23 cellular contexts compared by ENCODE assay signal in the genomic region with DNA sequence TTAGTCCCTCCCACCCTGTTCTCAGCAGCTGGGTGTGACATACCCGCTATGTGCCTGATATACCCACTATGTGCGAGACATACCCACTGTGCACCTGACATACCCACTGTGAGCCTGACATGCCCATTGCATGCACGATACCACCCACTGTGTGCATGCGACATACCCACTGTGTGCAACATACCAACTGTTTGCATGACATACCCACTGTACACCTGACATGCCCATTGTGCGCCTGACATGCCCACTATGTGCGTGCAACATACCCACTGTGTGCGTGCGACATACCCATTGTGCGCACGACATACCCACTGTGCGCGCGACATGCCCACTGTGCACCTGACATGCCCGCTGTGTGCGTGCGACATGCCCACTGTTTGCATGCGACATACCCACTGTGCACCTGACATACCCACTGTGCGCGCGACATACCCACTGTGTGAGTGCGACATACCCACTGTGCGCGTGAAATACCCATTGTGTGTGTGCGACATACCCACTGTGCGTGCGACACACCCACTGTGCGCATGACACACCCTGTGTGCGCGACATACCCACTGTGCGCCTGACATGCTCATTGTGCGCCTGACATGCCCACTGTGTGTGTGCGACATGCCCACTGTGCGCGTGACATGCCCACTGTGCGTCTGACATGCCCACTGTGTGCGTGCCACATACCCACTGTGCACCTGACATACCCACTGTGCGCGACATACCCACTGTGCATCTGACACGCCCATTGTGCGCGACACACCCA. TPM values are rescaled to one million over a fixed set of nuclear protein-coding genes. Genes with fewer than 3 reads are reported as not detected.
DNase-seq lines count a peak whose midpoint lies in the region; TF ChIP-seq lines count a peak whose summit lies in the region.
"Had no signal": no experiment of that assay in that cellular context is flagged by ENCODE, and none has a peak within 500 bp of the region (broad histone marks: within the 10 kb centered on the region; RNA-seq: fewer than 3 reads in every experiment).

No MANE protein-coding gene starts in this region.

- peaks cover under 1% of the 10 kb centered on the region for H3K36me3 ChIP-seq in mammary epithelial cell (ENCODE audit: insufficient read depth, low read length)
- H3K36me3 ChIP-seq in esophagus squamous epithelium: peaks cover 0 to 9% (median 0%) of the 10 kb centered on the region in 3 donors
- H3K36me3 ChIP-seq: breast epithelium had no signal

- H4K20me1 ChIP-seq in mammary epithelial cell (ENCODE audit: insufficient read depth, low read length): no peaks in the 10 kb centered on the region

- no peak overlapping the region for H2AFZ ChIP-seq in mammary epithelial cell (ENCODE audit: low read depth, low read length)

- no peak overlapping the region for H3K4me2 ChIP-seq in mammary epithelial cell (ENCODE audit: insufficient read depth, low read depth, low read length)
- H3K4me2 ChIP-seq: BLaER1 treated with 17β-estradiol and CSF1 and Interleukin-3, amounts not matched to agents 10 nM and 100 nM had no signal

- dilution Hi-C loops in mammary epithelial cell (cut with HindIII; ENCODE audit: low sequenced_read_pairs): no loop called here

- H3K9me3 Mint-ChIP-seq in MCF 10A (ENCODE audit: unreplicated experiment) (no peaks in the 10 kb centered on the region), type B pancreatic cell (no peaks in the 10 kb centered on the region)
- H3K9me3 Mint-ChIP-seq: effector memory CD8-positive, alpha-beta T cell had no signal

- TF ChIP-seq POLR2A in esophagus squamous epithelium (IDR thresholded peaks at IDR 0.05): peak in 2 of 4 donors; percentile 11 to 25

- no peak for TF ChIP-seq CTCF in MCF 10A (IDR thresholded peaks at IDR 0.05; ENCODE audit: unreplicated experiment)
- no peak for TF ChIP-seq CTCF in mammary epithelial cell (conservative IDR thresholded peaks at IDR 0.05 in 1 of 2, IDR thresholded peaks at IDR 0.05 in 1 of 2; ENCODE audit: extremely low read depth in 1 of 2, insufficient read depth in 1 of 2, low read depth in 1 of 2, low read length in 2 of 2)
- TF ChIP-seq CTCF in esophagus squamous epithelium (IDR thresholded peaks at IDR 0.05): no peak
- no peak for TF ChIP-seq CTCF in type B pancreatic cell (conservative IDR thresholded peaks at IDR 0.05)

- H3K4me1 ChIP-seq in mammary epithelial cell (ENCODE audit: insufficient read depth, low read length): peaks cover 16% of the 10 kb centered on the region
- H3K4me1 ChIP-seq in esophagus squamous epithelium: peaks cover 30 to 62% (median 32%) of the 10 kb centered on the region in 3 donors

- H3K4me3 ChIP-seq in mammary epithelial cell (replicated peaks in 1 of 3; ENCODE audit: insufficient read depth in 1 of 3, low read depth in 2 of 3, low read length in 3 of 3) (no peak overlapping the region), esophagus squamous epithelium (no peak overlapping the region)
- H3K4me3 ChIP-seq: adrenal gland; BLaER1 treated with 17β-estradiol and CSF1 and Interleukin-3, amounts not matched to agents 10 nM and 100 nM; breast epithelium; gastroesophageal sphincter; mucosa of descending colon; upper lobe of right lung had no signal

- WGBS in mammary epithelial cell (ENCODE audit: low coverage, missing lambda C conversion rate): 95% methylated on average over 28 of the region's 41 CpGs
- 91 to 92% methylated on average over 35 to 41 of the region's 41 CpGs for WGBS in esophagus squamous epithelium, 2 donors

- no peaks in the 10 kb centered on the region for H3K9me3 ChIP-seq in mammary epithelial cell (replicated peaks; ENCODE audit: insufficient read depth, low read length)
- no peaks in the 10 kb centered on the region for H3K9me3 ChIP-seq in esophagus squamous epithelium
- H3K9me3 ChIP-seq: adrenal gland; BLaER1 treated with 17β-estradiol and CSF1 and Interleukin-3, amounts not matched to agents 10 nM and 100 nM; breast epithelium; gastroesophageal sphincter; mucosa of descending colon; upper lobe of right lung had no signal

- BruUV-seq in MCF 10A (replicated peaks; lab: Mats Ljungman, UMichigan) (no TSS peak), mammary epithelial cell (replicated peaks; lab: Mats Ljungman, UMichigan) (no TSS peak)

- no peak overlapping the region for H3K27ac ChIP-seq in mammary epithelial cell (ENCODE audit: insufficient read depth, low read depth, low read length)
- H3K27ac ChIP-seq in esophagus squamous epithelium: peak overlapping the region in 3 of 4 donors; percentile 14 to 99 (median 84)
- H3K27ac ChIP-seq: adrenal gland; BLaER1 treated with 17β-estradiol and CSF1 and Interleukin-3, amounts not matched to agents 10 nM and 100 nM; breast epithelium; gastroesophageal sphincter; upper lobe of right lung; VCaP had no signal

- POLR2A ChIA-PET in MCF 10A (lab: Yijun Ruan, JAX): no interaction called here

- H3K27me3 Mint-ChIP-seq in MCF 10A (ENCODE audit: insufficient read depth, unreplicated experiment): no peaks in the 10 kb centered on the region
- H3K27me3 Mint-ChIP-seq in type B pancreatic cell: no peaks in the 10 kb centered on the region
- H3K27me3 Mint-ChIP-seq: effector memory CD8-positive, alpha-beta T cell had no signal

- no peak for DNase-seq in MCF 10A (ENCODE audit: unreplicated experiment)
- DNase-seq in mammary epithelial cell: no peak
- DNase-seq in RPMI8226: peak; percentile 25
- no peak for DNase-seq in esophagus squamous epithelium (lab: John Stamatoyannopoulos, UW)
- no peak for DNase-seq in type B pancreatic cell (ENCODE audit: extremely low spot score, unreplicated experiment)
- DNase-seq in iPS-NIHi7 (ENCODE audit: extremely low spot score): no peak
- no peak for DNase-seq in NCI-H2107 (lab: John Stamatoyannopoulos, UW)
- DNase-seq in NCI-H1436 (lab: John Stamatoyannopoulos, UW): no peak
- DNase-seq: activated gamma-delta T cell treated with Interleukin-2 at 50 U/mL for 16 hours; adrenal gland; Calu3; DND-41; effector memory CD8-positive, alpha-beta T cell; islet precursor cell; mucosa of descending colon; NCI-H2081; NCI-H446 treated with DMSO at 0.1 percent for 48 hours; stimulated activated CD8-positive, alpha-beta memory T cell treated with anti-CD3 and anti-CD28 coated beads, Interleukin-4, amount 100 ng/mL, for 48 hours; upper lobe of right lung had no signal

- no peak overlapping the region for H3K9ac ChIP-seq in mammary epithelial cell (ENCODE audit: insufficient read depth, low read length)
- H3K9ac ChIP-seq: BLaER1 treated with 17β-estradiol and CSF1 and Interleukin-3, amounts not matched to agents 10 nM and 100 nM had no signal

- H3K79me2 ChIP-seq in mammary epithelial cell (ENCODE audit: insufficient read depth, low read length): peaks cover 23% of the 10 kb centered on the region

- intact Hi-C loops in MCF 10A (cut with micrococcal nuclease): no loop called here
- intact Hi-C loops in mammary epithelial cell (cut with micrococcal nuclease): no loop called here
- intact Hi-C loops in esophagus squamous epithelium (cut with DNase I): no loop called here

- H3K27ac Mint-ChIP-seq in MCF 10A (ENCODE audit: low read depth, unreplicated experiment) (peak overlapping the region; percentile 75), type B pancreatic cell (peak overlapping the region; percentile 71)
- H3K27ac Mint-ChIP-seq: effector memory CD8-positive, alpha-beta T cell had no signal

- H3K4me1 Mint-ChIP-seq in MCF 10A (ENCODE audit: insufficient read depth, unreplicated experiment) (peaks cover 13% of the 10 kb centered on the region), type B pancreatic cell (ENCODE audit: unreplicated experiment) (peaks cover 8% of the 10 kb centered on the region)

- no peaks in the 10 kb centered on the region for H3K27me3 ChIP-seq in mammary epithelial cell (ENCODE audit: insufficient read depth, low read length)
- no peaks in the 10 kb centered on the region for H3K27me3 ChIP-seq in esophagus squamous epithelium
- H3K27me3 ChIP-seq: adrenal gland; BLaER1 treated with 17β-estradiol and CSF1 and Interleukin-3, amounts not matched to agents 10 nM and 100 nM; breast epithelium; gastroesophageal sphincter; upper lobe of right lung had no signal

- H3K4me3 Mint-ChIP-seq in MCF 10A (ENCODE audit: unreplicated experiment): no peak overlapping the region
- H3K4me3 Mint-ChIP-seq in type B pancreatic cell: peak overlapping the region; percentile 79
- H3K4me3 Mint-ChIP-seq: effector memory CD8-positive, alpha-beta T cell had no signal

- peaks cover 11% of the 10 kb centered on the region for H3K36me3 Mint-ChIP-seq in MCF 10A (ENCODE audit: insufficient read depth, unreplicated experiment)
- no peaks in the 10 kb centered on the region for H3K36me3 Mint-ChIP-seq in type B pancreatic cell

- CTCF ChIA-PET in MCF 10A (lab: Yijun Ruan, JAX): no interaction called here
- CTCF ChIA-PET in mammary epithelial cell (lab: Charles Lee; ENCODE audit: low non-redundant PET): no interaction called here

- in situ Hi-C loops in mammary epithelial cell (cut with MboI; ENCODE audit: low sequenced_read_pairs in 2 of 2): no loop called here

RNA-seq across cellular contexts. Expression of gene RRP1, which starts 2.8 kb away (rescaled TPM):
- total RNA-seq in MCF 10A (2022) (43.7 and 56.0 TPM in 2 replicates), mammary epithelial cell (10 to 100 TPM; 20.7 to 40.8 TPM), esophagus squamous epithelium (10 to 100 TPM; 22.5 to 37.2 (median 30.4) TPM), type B pancreatic cell (ENCODE audit: low replicate concordance) (29.5 and 43.6 TPM in 2 replicates)
- 21.9 TPM for polyA plus RNA-seq in mammary epithelial cell
- polyA minus RNA-seq in mammary epithelial cell: 134 TPM

RNA-seq across cellular contexts. Expression of gene CSTB, which starts 10.5 kb away (rescaled TPM):
- 60.5 and 75.0 TPM in 2 replicates for total RNA-seq in MCF 10A (2022)
- 10 to 100 TPM; 10.7 to 78.9 TPM for total RNA-seq in mammary epithelial cell
- polyA plus RNA-seq in mammary epithelial cell: 148 TPM
- 31.7 TPM for polyA minus RNA-seq in mammary epithelial cell
- 100 to 1,000 TPM; 375 to 700 (median 481) TPM for total RNA-seq in esophagus squamous epithelium
- total RNA-seq in type B pancreatic cell (ENCODE audit: low replicate concordance): 45.4 and 78.2 TPM in 2 replicates
